In the genomic region with DNA sequence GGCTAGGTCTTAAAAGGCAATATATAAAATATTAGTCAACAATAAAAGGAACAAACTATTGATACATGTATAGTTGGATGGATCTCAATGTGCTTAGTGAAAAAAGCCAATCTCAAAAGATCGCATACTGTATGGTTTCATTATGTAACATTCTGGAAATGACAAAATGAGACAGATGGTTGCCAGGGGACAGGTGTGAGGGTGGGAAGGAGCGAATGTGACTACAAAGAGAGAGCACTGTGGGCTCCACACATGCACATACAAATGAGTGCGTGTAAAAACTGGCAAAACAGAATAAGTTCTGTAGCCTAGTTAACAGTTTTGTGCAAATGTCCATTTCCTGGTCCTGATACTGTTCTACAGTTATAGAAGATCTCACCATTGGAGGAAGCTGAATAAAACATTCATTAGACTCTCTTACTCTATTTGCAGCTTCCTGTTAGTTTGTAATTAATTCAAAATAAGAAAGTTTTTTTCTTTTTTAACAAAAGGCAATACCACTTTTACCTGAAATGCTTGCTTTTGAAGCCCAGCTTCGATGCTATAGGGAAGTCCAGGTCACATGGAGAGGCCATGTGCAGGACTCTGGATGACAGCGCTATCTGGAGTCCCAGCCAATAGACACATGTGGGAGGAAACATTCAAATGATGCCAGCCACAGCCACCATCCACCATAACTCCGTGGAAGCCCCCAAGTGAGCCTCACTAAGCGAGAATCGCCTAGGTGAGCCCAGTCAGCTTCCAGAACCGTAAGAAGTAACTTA, we compare ENCODE assay signal across 1 cellular context.
TF ChIP-seq lines count a peak whose summit lies in the region.

No MANE protein-coding gene starts in this region.

TF ChIP-seq in GM12878, 131 proteins besides CTCF, POLR2A, EP300 and RAD21:
- TF ChIP-seq, protein P1, sequence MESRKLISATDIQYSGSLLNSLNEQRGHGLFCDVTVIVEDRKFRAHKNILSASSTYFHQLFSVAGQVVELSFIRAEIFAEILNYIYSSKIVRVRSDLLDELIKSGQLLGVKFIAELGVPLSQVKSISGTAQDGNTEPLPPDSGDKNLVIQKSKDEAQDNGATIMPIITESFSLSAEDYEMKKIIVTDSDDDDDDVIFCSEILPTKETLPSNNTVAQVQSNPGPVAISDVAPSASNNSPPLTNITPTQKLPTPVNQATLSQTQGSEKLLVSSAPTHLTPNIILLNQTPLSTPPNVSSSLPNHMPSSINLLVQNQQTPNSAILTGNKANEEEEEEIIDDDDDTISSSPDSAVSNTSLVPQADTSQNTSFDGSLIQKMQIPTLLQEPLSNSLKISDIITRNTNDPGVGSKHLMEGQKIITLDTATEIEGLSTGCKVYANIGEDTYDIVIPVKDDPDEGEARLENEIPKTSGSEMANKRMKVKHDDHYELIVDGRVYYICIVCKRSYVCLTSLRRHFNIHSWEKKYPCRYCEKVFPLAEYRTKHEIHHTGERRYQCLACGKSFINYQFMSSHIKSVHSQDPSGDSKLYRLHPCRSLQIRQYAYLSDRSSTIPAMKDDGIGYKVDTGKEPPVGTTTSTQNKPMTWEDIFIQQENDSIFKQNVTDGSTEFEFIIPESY (IDR thresholded peaks at IDR 0.05): no peak
